In the genomic region with DNA sequence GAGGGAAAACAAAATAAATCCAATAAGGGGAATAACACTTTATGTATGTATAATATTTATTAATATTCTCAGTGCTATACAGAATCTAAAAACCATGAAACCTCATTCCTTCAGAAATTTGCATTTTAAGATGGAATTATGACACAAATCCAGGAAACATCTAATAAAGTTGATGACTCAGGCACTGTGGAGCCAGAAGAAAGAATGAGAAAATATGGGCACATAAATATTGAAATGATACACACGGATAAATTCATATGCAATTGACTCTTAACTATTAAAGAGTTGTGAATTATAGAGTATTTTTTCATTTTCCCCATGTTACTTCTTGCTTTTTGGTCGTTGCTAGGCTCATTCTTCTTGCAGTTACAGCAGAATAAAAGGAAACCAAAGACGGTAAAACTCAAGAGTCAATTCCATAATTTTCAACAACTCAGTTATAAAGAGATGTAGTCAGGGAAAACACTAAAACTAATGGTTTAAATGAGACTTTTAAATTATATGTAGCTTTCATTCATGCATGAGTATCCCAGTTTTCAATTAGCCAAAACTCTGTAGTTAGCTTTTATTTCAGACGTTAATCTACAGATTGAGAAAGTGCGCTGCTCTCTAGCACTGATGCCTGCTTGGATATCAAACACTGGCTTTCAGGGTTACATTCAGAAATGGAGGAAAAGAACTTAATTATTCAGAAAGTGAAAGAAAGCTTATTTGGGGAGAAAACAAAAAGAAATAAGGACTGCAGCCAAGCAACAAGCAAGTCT, we compare ENCODE assay signal across 27 cellular contexts.
DNase-seq lines count a peak whose midpoint lies in the region; ATAC-seq and TF ChIP-seq lines count a peak whose summit lies in the region.
"Had no signal": no experiment of that assay in that cellular context is flagged by ENCODE, and none has a peak within 500 bp of the region (broad histone marks: within the 10 kb centered on the region; RNA-seq: fewer than 3 reads in every experiment).

No MANE protein-coding gene starts in this region.

- H3K9me3 ChIP-seq in BE2C: no peaks in the 10 kb centered on the region
- H3K9me3 ChIP-seq in SK-N-MC (ENCODE audit: low read depth, low read length): no peaks in the 10 kb centered on the region
- H3K9me3 ChIP-seq: A549, Caco-2, HAP-1, SJSA1 had no signal

- H3K27ac ChIP-seq in SK-N-MC: peak overlapping the region; percentile 87
- peak overlapping the region; percentile 48 for H3K27ac ChIP-seq in cingulate gyrus (ENCODE audit: low read depth, low read length)
- H3K27ac ChIP-seq: A549, C4-2B, PC-9, SJSA1 had no signal

- H3K36me3 ChIP-seq in BE2C: no peaks in the 10 kb centered on the region
- H3K36me3 ChIP-seq in SK-N-MC (ENCODE audit: insufficient read depth, low read length): no peaks in the 10 kb centered on the region
- H3K36me3 ChIP-seq: HAP-1, SJSA1 had no signal

- H3K9me3 Mint-ChIP-seq in activated CD8-positive, alpha-beta memory T cell treated with anti-CD3 and anti-CD28 coated beads, Interleukin-2, amount 10 ng/mL, durations not matched to agents 7 days and 5 days (ENCODE audit: low read depth): no peaks in the 10 kb centered on the region
- H3K9me3 Mint-ChIP-seq: CD8-positive, alpha-beta T cell; GM23338; IgD-negative memory B cell had no signal

- H3K4me1 Mint-ChIP-seq in activated CD8-positive, alpha-beta memory T cell treated with anti-CD3 and anti-CD28 coated beads, Interleukin-2, amount 10 ng/mL, durations not matched to agents 7 days and 5 days: no peaks in the 10 kb centered on the region
- H3K4me1 Mint-ChIP-seq: IgD-negative memory B cell had no signal

- peaks cover 23% of the 10 kb centered on the region for H3K4me1 ChIP-seq in BE2C
- H3K4me1 ChIP-seq: A549, Caco-2, HAP-1, SJSA1 had no signal

- H3K27me3 Mint-ChIP-seq in activated CD8-positive, alpha-beta memory T cell treated with anti-CD3 and anti-CD28 coated beads, Interleukin-2, amount 10 ng/mL, durations not matched to agents 7 days and 5 days: no peaks in the 10 kb centered on the region
- H3K27me3 Mint-ChIP-seq: IgD-negative memory B cell had no signal

- DNase-seq in BE2C: no peak
- peak; percentile 78 for DNase-seq in SK-N-MC (ENCODE audit: low read depth, low spot score)
- peak; percentile 78 for DNase-seq in pons (ENCODE audit: low spot score)
- no peak for DNase-seq in NAMALWA (ENCODE audit: low spot score)
- DNase-seq in activated CD8-positive, alpha-beta memory T cell treated with anti-CD3 and anti-CD28 coated beads, Interleukin-2, amount 10 ng/mL, durations not matched to agents 7 days and 5 days: no peak
- DNase-seq: Caco-2; CD8-positive, alpha-beta T cell; GF-D8; HFFc6; NCI-H1092 treated with DMSO at 0.1 percent for 48 hours; NCI-H1436 treated with DMSO at 0.1 percent for 48 hours; NCI-H187 treated with DMSO at 0.1 percent for 48 hours; NCI-H446 treated with DMSO at 0.1 percent for 48 hours; NCI-H526; NCI-H82; PC-9; Right ventricle myocardium superior; T-helper 1 cell had no signal

- ATAC-seq in GM21717 (IDR thresholded peaks at IDR 0.05; ENCODE audit: unreplicated experiment) (no peak), HG03565 (IDR thresholded peaks at IDR 0.05; ENCODE audit: unreplicated experiment) (no peak)
- no peak for ATAC-seq in activated CD8-positive, alpha-beta memory T cell treated with anti-CD3 and anti-CD28 coated beads, Interleukin-2, amount 10 ng/mL, durations not matched to agents 7 days and 5 days
- ATAC-seq: A549; CD8-positive, alpha-beta T cell; GM23338 had no signal

- no peaks in the 10 kb centered on the region for H3K27me3 ChIP-seq in BE2C
- H3K27me3 ChIP-seq: SJSA1 had no signal

- H3K4me3 ChIP-seq in BE2C (ENCODE audit: low read depth, low read length) (peak overlapping the region; percentile 12; the same call in 1 of the 2 replicates), SK-N-MC (peak overlapping the region; percentile 75)
- H3K4me3 ChIP-seq: A549, GM23338, HAP-1, PC-9, SJSA1 had no signal

- CTCF ChIA-PET in activated CD8-positive, alpha-beta memory T cell treated with anti-CD3 and anti-CD28 coated beads, Interleukin-2, amount 10 ng/mL, durations not matched to agents 7 days and 5 days (lab: Charles Lee): no interaction called here

- H3K36me3 Mint-ChIP-seq in activated CD8-positive, alpha-beta memory T cell treated with anti-CD3 and anti-CD28 coated beads, Interleukin-2, amount 10 ng/mL, durations not matched to agents 7 days and 5 days: no peaks in the 10 kb centered on the region
- H3K36me3 Mint-ChIP-seq: CD8-positive, alpha-beta T cell; IgD-negative memory B cell had no signal

- TF ChIP-seq CTCF in BE2C (IDR thresholded peaks at IDR 0.05; ENCODE audit: low read depth, low read length): no peak

- H3K4me3 Mint-ChIP-seq in activated CD8-positive, alpha-beta memory T cell treated with anti-CD3 and anti-CD28 coated beads, Interleukin-2, amount 10 ng/mL, durations not matched to agents 7 days and 5 days: no peak overlapping the region
- H3K4me3 Mint-ChIP-seq: CD8-positive, alpha-beta T cell; GM23338; HFFc6; IgD-negative memory B cell had no signal

- H3K27ac Mint-ChIP-seq in activated CD8-positive, alpha-beta memory T cell treated with anti-CD3 and anti-CD28 coated beads, Interleukin-2, amount 10 ng/mL, durations not matched to agents 7 days and 5 days: no peak overlapping the region
- H3K27ac Mint-ChIP-seq: CD8-positive, alpha-beta T cell; GM23338; HFFc6; IgD-negative memory B cell had no signal

- peak overlapping the region; percentile 35 for H3K9ac ChIP-seq in SK-N-MC (ENCODE audit: insufficient read length)

Comparison
In these comparisons a context has a peak if more than half of its experiments do, and no peak if none do; other contexts are left out.
1. DNase-seq: peak in SK-N-MC (single experiment) and pons (single experiment); none in BE2C (single experiment), NAMALWA (single experiment) and activated CD8-positive, alpha-beta memory T cell treated with anti-CD3 and anti-CD28 coated beads, Interleukin-2, amount 10 ng/mL, durations not matched to agents 7 days and 5 days (single experiment).